In the genomic region with DNA sequence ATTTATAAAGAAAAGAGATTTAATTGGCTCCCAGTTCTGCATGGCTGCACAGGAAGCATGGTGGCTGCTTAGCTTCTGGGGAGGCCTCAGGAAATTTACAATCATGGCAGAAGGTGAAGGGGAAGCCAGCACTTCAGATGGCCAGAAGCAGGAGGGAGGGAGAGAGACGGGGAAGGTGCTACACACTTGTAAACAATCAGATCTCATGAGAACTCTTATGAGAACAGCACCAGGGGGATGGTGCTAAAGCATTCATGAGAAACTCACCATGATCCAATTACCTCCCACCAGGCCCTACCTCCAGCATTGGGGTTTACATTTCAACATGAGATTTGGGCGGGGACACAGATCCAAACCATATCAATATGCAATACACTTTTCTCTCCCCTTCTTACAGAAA, we compare ENCODE assay signal across 22 cellular contexts.
DNase-seq lines count a peak whose midpoint lies in the region; ATAC-seq and TF ChIP-seq lines count a peak whose summit lies in the region.
"Had no signal": no experiment of that assay in that cellular context is flagged by ENCODE, and none has a peak within 500 bp of the region (broad histone marks: within the 10 kb centered on the region; RNA-seq: fewer than 3 reads in every experiment).

No MANE protein-coding gene starts in this region.

- no peak for TF ChIP-seq CTCF in HCT116 (IDR thresholded peaks at IDR 0.05 in 2 of 3, conservative IDR thresholded peaks at IDR 0.05 in 1 of 3; ENCODE audit: borderline replicate concordance in 1 of 3, insufficient read depth in 1 of 3, low read depth in 2 of 3, low read length in 2 of 3)

- H3K79me2 ChIP-seq in HCT116 (ENCODE audit: insufficient read depth, low read length) = no peaks in the 10 kb centered on the region

- no peak overlapping the region for H3K4me2 ChIP-seq in HCT116 (ENCODE audit: low read length)

- POLR2A ChIA-PET in HCT116 (lab: Charles Lee) = no interaction called here

- RAD21 ChIA-PET in HCT116 (lab: Charles Lee; ENCODE audit: low non-redundant PET in 1 of 2, low total read pairs in 2 of 2, uncharacterized antibody in 2 of 2, unreplicated experiment in 2 of 2) = no interaction called here

- H3K27me3 ChIP-seq in HCT116 (ENCODE audit: insufficient read depth, low read length) = no peaks in the 10 kb centered on the region
- H3K27me3 ChIP-seq: MG63 had no signal

- intact Hi-C loops in HCT116 (cut with micrococcal nuclease) = no loop called here

- H3K27ac ChIP-seq in HCT116 (ENCODE audit: low read depth, low read length) = no peak overlapping the region
- H3K27ac ChIP-seq: 22Rv1, RWPE1 had no signal

- DNase-seq in DMS79 treated with DMSO at 0.1 percent for 48 hours (lab: John Stamatoyannopoulos, UW) (peak; percentile 13), DMS79 (lab: John Stamatoyannopoulos, UW) (no peak), HCT116 (ENCODE audit: low read depth, low spot score) (no peak), NCI-H524 treated with DMSO at 0.1 percent for 48 hours (lab: John Stamatoyannopoulos, UW) (peak; percentile 11), left kidney (ENCODE audit: low read depth, low spot score) (peak; percentile 31), AML-193 (lab: John Stamatoyannopoulos, UW) (no peak), NCI-H2029 treated with DMSO at 0.1 percent for 48 hours (lab: John Stamatoyannopoulos, UW) (no peak), occipital lobe (lab: John Stamatoyannopoulos, UW) (no peak)
- DNase-seq: ACHN; CD4-positive, alpha-beta memory T cell; COR-L47; DMS53; GF-D8; MG63; NCI-H1105 treated with DMSO at 0.1 percent for 48 hours; NCI-H2081 treated with DMSO at 0.1 percent for 48 hours; NCI-H2227 treated with DMSO at 0.1 percent for 48 hours; SHP77; T-cell had no signal

- H3K9me2 ChIP-seq in HCT116 (ENCODE audit: insufficient read depth) = no peaks in the 10 kb centered on the region

- H3K9me3 ChIP-seq in HCT116 (ENCODE audit: control insufficient read depth in 1 of 2, insufficient read depth in 1 of 2, low read depth in 1 of 2, low read length in 2 of 2) = no peaks in the 10 kb centered on the region
- H3K9me3 ChIP-seq: MG63 had no signal

- no peaks in the 10 kb centered on the region for H4K20me1 ChIP-seq in HCT116 (ENCODE audit: insufficient read depth)

- ATAC-seq in HCT116 = no peak
- ATAC-seq: K562, T-cell had no signal

- CTCF ChIA-PET in HCT116 (lab: Charles Lee) = no interaction called here

- BruUV-seq in HCT116 (replicated peaks; lab: Mats Ljungman, UMichigan) = no TSS peak

- 0 out of 4 replicates have a peak, but pooled peaks cover 0 to 13% of the 10 kb centered on the region in 2 experiments for H3K36me3 ChIP-seq in HCT116 (ENCODE audit: control insufficient read depth in 1 of 2, insufficient read depth in 2 of 2, low read length in 2 of 2)

- H3K9ac ChIP-seq in HCT116 (ENCODE audit: low read length) = no peak overlapping the region

- no peaks in the 10 kb centered on the region for H3K4me1 ChIP-seq in HCT116 (ENCODE audit: control insufficient read depth in 1 of 2, insufficient read depth in 2 of 2, low read length in 2 of 2)

- TF ChIP-seq POLR2A in HCT116 (IDR thresholded peaks at IDR 0.05; ENCODE audit: borderline replicate concordance, extremely low read depth, insufficient read depth, insufficient read length) = no peak

- no peak for TF ChIP-seq RAD21 in HCT116 (IDR thresholded peaks at IDR 0.05; ENCODE audit: low read depth)

- no peak overlapping the region for H2AFZ ChIP-seq in HCT116 (ENCODE audit: low read depth, low read length, poor library complexity, severe bottlenecking)

- no peak overlapping the region for H3K4me3 ChIP-seq in HCT116 (replicated peaks in 1 of 2; ENCODE audit: low read depth in 1 of 2, low read length in 2 of 2)
- H3K4me3 ChIP-seq: K562, MG63 had no signal

TF ChIP-seq in HCT116, 20 proteins besides CTCF, POLR2A, EP300 and RAD21:
- TF ChIP-seq POLR2AphosphoS5 (IDR thresholded peaks at IDR 0.05; ENCODE audit: low read depth, low read length) = peak; percentile 21; the same call in 1 of the 2 replicates
- no peak for TF ChIP-seq FOSL1 (IDR thresholded peaks at IDR 0.05; ENCODE audit: low read depth)
TF ChIP-seq in HCT116: peak in this region for 1.

Comparison
In these comparisons a context has a peak if more than half of its experiments do, and no peak if none do; other contexts are left out.
1. DNase-seq: peak in DMS79 treated with DMSO at 0.1 percent for 48 hours (single experiment), NCI-H524 treated with DMSO at 0.1 percent for 48 hours (single experiment) and left kidney (single experiment); none in DMS79 (single experiment), HCT116 (single experiment), AML-193 (0 of 2), NCI-H2029 treated with DMSO at 0.1 percent for 48 hours (single experiment) and occipital lobe (single experiment).